In the genomic region with DNA sequence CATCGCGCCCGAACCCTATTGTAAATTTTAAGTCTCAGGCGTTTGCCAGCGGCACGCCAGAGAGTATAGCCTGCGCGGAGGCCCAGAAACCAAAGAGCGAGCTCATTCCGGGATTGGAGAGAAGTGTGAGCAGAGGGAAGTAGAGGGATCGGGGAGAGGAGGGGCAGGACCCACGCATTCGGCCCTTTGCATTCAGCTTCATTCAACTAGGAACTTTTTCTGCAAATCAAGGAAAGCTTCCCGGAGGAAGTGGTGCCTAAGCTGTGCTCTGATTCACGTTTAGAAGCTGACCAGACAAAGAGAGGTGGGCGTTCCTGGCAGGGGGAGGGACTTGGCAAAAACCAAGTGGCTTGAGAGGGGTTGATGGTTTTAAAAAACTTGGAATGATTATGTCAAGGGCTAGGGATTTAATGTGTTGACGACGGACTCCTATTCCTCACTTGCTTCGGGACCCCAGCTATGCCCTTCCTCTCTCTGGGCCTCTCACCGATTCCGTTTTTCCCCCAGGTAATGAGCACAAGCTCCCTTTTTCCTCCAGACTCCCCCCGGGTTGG, we compare ENCODE assay signal across 8 cellular contexts. TPM values are rescaled to one million over a fixed set of nuclear protein-coding genes. Genes with fewer than 3 reads are reported as not detected.
DNase-seq lines count a peak whose midpoint lies in the region; ATAC-seq, FAIRE-seq and TF ChIP-seq lines count a peak whose summit lies in the region.

No MANE protein-coding gene starts in this region.

- no peaks in the 10 kb centered on the region for H3K9me3 ChIP-seq in pancreas

- peak overlapping the region in 2 of 4 donors; percentile 20 to 39 for H3K4me3 ChIP-seq in pancreas

- TF ChIP-seq CTCF in AG09319 (IDR thresholded peaks at IDR 0.05; ENCODE audit: low read depth, low read length) (no peak), GM13977 (IDR thresholded peaks at IDR 0.05; ENCODE audit: extremely low read depth, insufficient read depth, missing control alignments) (no peak), pancreas (IDR thresholded peaks at IDR 0.05) (no peak)

- DNase-seq in AG09319 (ENCODE audit: extremely low read depth, low read depth) (peak; percentile 88), GM13977 (ENCODE audit: low spot score) (peak; percentile 84), NCI-H526 treated with DMSO at 0.1 percent for 48 hours (lab: John Stamatoyannopoulos, UW) (peak; percentile 94), Right ventricle myocardium inferior (ENCODE audit: missing footprints) (peak; percentile 77), pancreas (peak in 5 of 6 donors; percentile 85 to 90 (median 89)), ecto neural progenitor cell (ENCODE audit: low spot score) (no peak)

- H3K36me3 Mint-ChIP-seq in activated naive CD8-positive, alpha-beta T cell = no peaks in the 10 kb centered on the region

- intact Hi-C loops in Right ventricle myocardium inferior (cut with DNase I) = loop anchor here (2.0 to 5.0 kb wide), 3 partner anchors 35 to 224 kb away; a partner anchor contains a TSS
- intact Hi-C loops in pancreas (cut with DNase I) = loop anchor here in 1 of 3 donors (10.0 kb wide), 1 partner anchor 91 kb away; a partner anchor contains a TSS

- 4 to 5% methylated on average over 22 of the region's 22 CpGs for WGBS in pancreas, 2 donors

- ATAC-seq in HG03196 (IDR thresholded peaks at IDR 0.05; ENCODE audit: unreplicated experiment) = peak; percentile 32
- peak; percentile 51 for ATAC-seq in Right ventricle myocardium inferior
- peak; percentile 56 to 65 (median 60) for ATAC-seq in pancreas

- no peaks in the 10 kb centered on the region for H3K9me3 Mint-ChIP-seq in activated naive CD8-positive, alpha-beta T cell (ENCODE audit: low read depth)

- H3K27me3 ChIP-seq in pancreas = no peaks in the 10 kb centered on the region

- no peaks in the 10 kb centered on the region for H3K36me3 ChIP-seq in pancreas

- H3K4me1 Mint-ChIP-seq in activated naive CD8-positive, alpha-beta T cell (ENCODE audit: low read depth) = peaks cover 34% of the 10 kb centered on the region

- H3K27me3 Mint-ChIP-seq in activated naive CD8-positive, alpha-beta T cell = no peaks in the 10 kb centered on the region

- FAIRE-seq in pancreas (lab: Jason Lieb, UNC) = no peak

- in situ Hi-C loops in GM13977 (cut with MboI; ENCODE audit: low pct_unique_long_range_greater_than_20kb, low sequenced_read_pairs, unreplicated experiment) = no loop called here

- H3K27ac ChIP-seq in pancreas = peak overlapping the region; percentile 89 to 95 (median 92)

- peaks cover 5 to 26% (median 17%) of the 10 kb centered on the region in 3 donors for H3K4me1 ChIP-seq in pancreas

- peak overlapping the region; percentile 99 for H3K27ac Mint-ChIP-seq in activated naive CD8-positive, alpha-beta T cell

- peak overlapping the region; percentile 94 for H3K4me3 Mint-ChIP-seq in activated naive CD8-positive, alpha-beta T cell

RNA-seq across cellular contexts. Expression of a gene that starts 0.9 kb away (rescaled TPM):
- total RNA-seq in Right ventricle myocardium inferior (122 TPM), pancreas (10 to 100 TPM; 27.2 to 61.1 (median 43.3) TPM)
- 10 to 100 TPM; 95.3 to 98.7 TPM for polyA plus RNA-seq in pancreas

RNA-seq across cellular contexts. Expression of a gene that starts 10.5 kb away (rescaled TPM):
- 10.6 TPM for total RNA-seq in Right ventricle myocardium inferior
- total RNA-seq in pancreas = 10 to 100 TPM in 2 of 6 donors, 1 to 10 TPM in 4; 6.0 to 12.0 (median 9.6) TPM
- 10 to 100 TPM; 16.2 to 16.5 TPM for polyA plus RNA-seq in pancreas

RNA-seq across cellular contexts. Expression of a gene that starts 10.6 kb away (rescaled TPM):
- total RNA-seq in Right ventricle myocardium inferior (36.4 TPM), pancreas (10 to 100 TPM; 34.4 to 66.0 (median 44.7) TPM)
- polyA plus RNA-seq in pancreas = 100 to 1,000 TPM; 213 to 289 TPM

RNA-seq across cellular contexts. Expression of a gene that starts 13.2 kb away (rescaled TPM):
- 0.84 TPM for total RNA-seq in Right ventricle myocardium inferior
- under 1 TPM; 0.28 to 1.00 (median 0.58) TPM for total RNA-seq in pancreas
- polyA plus RNA-seq in pancreas = 1 to 10 TPM; 2.4 to 2.5 TPM

RNA-seq across cellular contexts. Expression of a gene that starts 14.7 kb away (rescaled TPM):
- total RNA-seq in Right ventricle myocardium inferior (2.9 TPM), pancreas (1 to 10 TPM in 4 of 6 donors, under 1 TPM in 2; 0.28 to 5.6 (median 2.1) TPM)
- polyA plus RNA-seq in pancreas = 10 to 100 TPM; 10.5 to 12.6 TPM
